Comparison of ENCODE assay signal across 18 cellular contexts in the genomic region with DNA sequence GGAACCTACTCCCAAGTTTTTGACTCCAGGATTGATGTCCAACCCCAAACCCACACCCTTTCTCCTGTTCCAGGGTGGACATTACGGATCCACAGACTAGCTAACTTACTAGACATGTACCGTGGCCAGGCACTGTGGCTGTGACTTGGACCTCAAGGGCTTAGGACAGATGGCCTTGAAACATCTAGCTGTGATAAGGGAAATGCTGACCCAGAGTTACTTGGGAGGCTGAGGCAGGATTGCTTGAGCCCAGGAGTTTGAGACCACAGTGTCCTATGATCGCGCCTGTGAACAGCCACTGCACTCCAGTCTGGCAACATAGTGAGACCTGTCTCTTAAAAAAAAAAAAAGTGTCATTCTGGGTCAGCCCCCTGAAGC. TPM values are rescaled to one million over a fixed set of nuclear protein-coding genes. Genes with fewer than 3 reads are reported as not detected.
DNase-seq lines count a peak whose midpoint lies in the region; ATAC-seq and TF ChIP-seq lines count a peak whose summit lies in the region.
"Had no signal": no experiment of that assay in that cellular context is flagged by ENCODE, and none has a peak within 500 bp of the region (broad histone marks: within the 10 kb centered on the region; RNA-seq: fewer than 3 reads in every experiment).

No MANE protein-coding gene starts in this region.

- peaks cover 94% of the 10 kb centered on the region for H3K4me1 Mint-ChIP-seq in dendritic cell treated with granulocyte-macrophage colony-stimulating factor and Interleukin-4, amounts not matched to agents 40 ng/mL and 50 ng/mL, for 4 days (ENCODE audit: low read depth)
- H3K4me1 Mint-ChIP-seq in natural killer cell treated with Interleukin-12 subunit alpha and Interleukin-12 subunit beta and Interleukin-15 and Interleukin-18, amount 100 ng/mL, for 72 hours (ENCODE audit: low read depth in 2 of 2): peaks cover 67 to 80% of the 10 kb centered on the region in 2 donors

- H3K27ac Mint-ChIP-seq in dendritic cell treated with granulocyte-macrophage colony-stimulating factor and Interleukin-4, amounts not matched to agents 40 ng/mL and 50 ng/mL, for 4 days: peak overlapping the region; percentile 37
- peak overlapping the region; percentile 16 to 92 for H3K27ac Mint-ChIP-seq in natural killer cell treated with Interleukin-12 subunit alpha and Interleukin-12 subunit beta and Interleukin-15 and Interleukin-18, amount 100 ng/mL, for 72 hours
- H3K27ac Mint-ChIP-seq: HFFc6 had no signal

- peaks cover 57% of the 10 kb centered on the region for H3K4me1 ChIP-seq in Loucy (ENCODE audit: insufficient read depth, low read length, poor library complexity, severe bottlenecking)

- no peak overlapping the region for H3K4me3 ChIP-seq in Loucy (ENCODE audit: low read length, poor library complexity, severe bottlenecking)

- intact Hi-C loops in dendritic cell treated with granulocyte-macrophage colony-stimulating factor and Interleukin-4, amounts not matched to agents 40 ng/mL and 50 ng/mL, for 4 days (cut with micrococcal nuclease): no loop called here

- H3K27me3 Mint-ChIP-seq in dendritic cell treated with granulocyte-macrophage colony-stimulating factor and Interleukin-4, amounts not matched to agents 40 ng/mL and 50 ng/mL, for 4 days: no peaks in the 10 kb centered on the region
- no peaks in the 10 kb centered on the region for H3K27me3 Mint-ChIP-seq in natural killer cell treated with Interleukin-12 subunit alpha and Interleukin-12 subunit beta and Interleukin-15 and Interleukin-18, amount 100 ng/mL, for 72 hours

- H3F3A ChIP-seq in Loucy (ENCODE audit: low read depth): no peaks in the 10 kb centered on the region

- peaks cover 34% of the 10 kb centered on the region for H3K36me3 Mint-ChIP-seq in dendritic cell treated with granulocyte-macrophage colony-stimulating factor and Interleukin-4, amounts not matched to agents 40 ng/mL and 50 ng/mL, for 4 days (ENCODE audit: low read depth)
- H3K36me3 Mint-ChIP-seq in natural killer cell treated with Interleukin-12 subunit alpha and Interleukin-12 subunit beta and Interleukin-15 and Interleukin-18, amount 100 ng/mL, for 72 hours: peaks cover 4% of the 10 kb centered on the region

- TF ChIP-seq CTCF in Loucy (conservative IDR thresholded peaks at IDR 0.05; ENCODE audit: low read length): no peak

- H3K4me2 ChIP-seq in Loucy (ENCODE audit: low read depth, low read length, poor library complexity, severe bottlenecking): peak overlapping the region; percentile 95
- H3K4me2 ChIP-seq: KMS-11 had no signal

- H3K36me3 ChIP-seq in Loucy (ENCODE audit: insufficient read depth, low read length): no peaks in the 10 kb centered on the region

- peaks cover 85% of the 10 kb centered on the region for H3K79me2 ChIP-seq in Loucy (ENCODE audit: insufficient read depth, low read length)

- no peaks in the 10 kb centered on the region for H3K27me3 ChIP-seq in Loucy (ENCODE audit: insufficient read depth, low read length, poor library complexity, severe bottlenecking)

- H3K9me3 Mint-ChIP-seq in dendritic cell treated with granulocyte-macrophage colony-stimulating factor and Interleukin-4, amounts not matched to agents 40 ng/mL and 50 ng/mL, for 4 days: no peaks in the 10 kb centered on the region
- H3K9me3 Mint-ChIP-seq in natural killer cell treated with Interleukin-12 subunit alpha and Interleukin-12 subunit beta and Interleukin-15 and Interleukin-18, amount 100 ng/mL, for 72 hours: no peaks in the 10 kb centered on the region
- H3K9me3 Mint-ChIP-seq: HFFc6 had no signal

- peak overlapping the region; percentile 45 for H3K9ac ChIP-seq in Loucy (ENCODE audit: low read depth, low read length, poor library complexity, severe bottlenecking)
- H3K9ac ChIP-seq: KMS-11 had no signal

- no peak for ATAC-seq in natural killer cell treated with Interleukin-12 subunit alpha and Interleukin-12 subunit beta and Interleukin-15 and Interleukin-18, amount 100 ng/mL, for 72 hours
- ATAC-seq: Panc1 had no signal

- H2AFZ ChIP-seq in Loucy (ENCODE audit: low read length): no peak overlapping the region

- peaks cover 30% of the 10 kb centered on the region for H4K20me1 ChIP-seq in Loucy (ENCODE audit: insufficient read depth, low read length, poor library complexity, severe bottlenecking)

- no peaks in the 10 kb centered on the region for H3K9me3 ChIP-seq in Loucy (ENCODE audit: insufficient read depth, low read depth, low read length)
- H3K9me3 ChIP-seq: Caco-2 had no signal

- no peak overlapping the region for H3K4me3 Mint-ChIP-seq in dendritic cell treated with granulocyte-macrophage colony-stimulating factor and Interleukin-4, amounts not matched to agents 40 ng/mL and 50 ng/mL, for 4 days
- H3K4me3 Mint-ChIP-seq in natural killer cell treated with Interleukin-12 subunit alpha and Interleukin-12 subunit beta and Interleukin-15 and Interleukin-18, amount 100 ng/mL, for 72 hours: no peak overlapping the region
- H3K4me3 Mint-ChIP-seq: HFFc6 had no signal

- DNase-seq in natural killer cell treated with Interleukin-12 subunit alpha and Interleukin-12 subunit beta and Interleukin-15 and Interleukin-18, amount 100 ng/mL, for 72 hours (ENCODE audit: low spot score): no peak
- DNase-seq in stimulated activated CD4-positive, alpha-beta T cell treated with anti-CD3 and anti-CD28 coated beads, Interleukin-1b, Interleukin-23, amount 100 ng/mL, for 48 hours: no peak
- no peak for DNase-seq in NOMO-1 (lab: John Stamatoyannopoulos, UW; ENCODE audit: unreplicated experiment in 2 of 2)
- DNase-seq: ACHN, Caco-2, H7, HFFc6, NCI-H1417 treated with DMSO at 0.1 percent for 48 hours, NCI-H1930, NCI-H226, NCI-H526, SW 1271 had no signal

- no peaks in the 10 kb centered on the region for H3K9me2 ChIP-seq in Loucy (replicated peaks; ENCODE audit: low read depth, low read length)

RNA-seq across cellular contexts. Expression of gene STARD3, which starts 4.2 kb away (rescaled TPM):
- 100 to 1,000 TPM in 1 of 2 donors, 10 to 100 TPM in 1; 97.9 to 139 TPM for total RNA-seq in natural killer cell treated with Interleukin-12 subunit alpha and Interleukin-12 subunit beta and Interleukin-15 and Interleukin-18, amount 100 ng/mL, for 72 hours

RNA-seq across cellular contexts. Expression of gene PPP1R1B, which starts 14.4 kb away (rescaled TPM):
- total RNA-seq in natural killer cell treated with Interleukin-12 subunit alpha and Interleukin-12 subunit beta and Interleukin-15 and Interleukin-18, amount 100 ng/mL, for 72 hours: not detected
- total RNA-seq: Caco-2, HFFc6, M059J had no signal

RNA-seq across cellular contexts. Expression of gene TCAP, which starts 24.0 kb away (rescaled TPM):
- total RNA-seq in natural killer cell treated with Interleukin-12 subunit alpha and Interleukin-12 subunit beta and Interleukin-15 and Interleukin-18, amount 100 ng/mL, for 72 hours: 1 to 10 TPM; 2.1 to 2.5 TPM
- total RNA-seq: M059J had no signal

RNA-seq across cellular contexts. Expression of gene PNMT, which starts 27.1 kb away (rescaled TPM):
- total RNA-seq in natural killer cell treated with Interleukin-12 subunit alpha and Interleukin-12 subunit beta and Interleukin-15 and Interleukin-18, amount 100 ng/mL, for 72 hours: not detected
- total RNA-seq: Caco-2, M059J, SK-MEL-5 had no signal

RNA-seq across cellular contexts. Expression of gene NEUROD2, which starts 33.4 kb away (rescaled TPM):
- not detected for total RNA-seq in natural killer cell treated with Interleukin-12 subunit alpha and Interleukin-12 subunit beta and Interleukin-15 and Interleukin-18, amount 100 ng/mL, for 72 hours
- total RNA-seq: Caco-2, H7, HFFc6, M059J, SK-MEL-5 had no signal
